8 cellular contexts compared by ENCODE assay signal in the genomic region with DNA sequence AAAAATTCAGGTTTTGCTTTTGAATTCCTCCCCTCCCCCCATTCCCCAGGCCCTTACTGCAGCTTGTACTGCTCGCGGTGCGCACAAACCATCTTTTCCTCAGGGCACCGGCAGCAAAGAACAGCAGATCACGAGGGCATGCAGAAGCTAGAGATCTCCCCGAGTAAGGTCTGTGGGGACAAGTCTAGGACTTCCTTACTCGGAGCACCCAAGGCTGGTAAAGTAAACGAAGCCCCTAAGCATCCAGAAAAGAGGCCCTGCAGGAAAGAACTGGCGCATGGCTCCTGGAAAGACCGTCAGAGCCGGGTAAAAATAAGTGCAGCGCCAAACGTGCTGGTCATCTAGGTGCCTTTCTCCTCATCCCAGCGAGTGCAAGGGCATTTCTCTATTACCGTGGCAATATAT. TPM values are rescaled to one million over a fixed set of nuclear protein-coding genes. Genes with fewer than 3 reads are reported as not detected.
DNase-seq lines count a peak whose midpoint lies in the region; ATAC-seq and TF ChIP-seq lines count a peak whose summit lies in the region.

No MANE protein-coding gene starts in this region.

- BruUV-seq in Panc1 (replicated peaks; lab: Mats Ljungman, UMichigan): no TSS peak

- H3K4me1 ChIP-seq in Panc1 (ENCODE audit: control insufficient read depth, insufficient read depth, low read length) (peaks cover 4% of the 10 kb centered on the region; the same call in 1 of the 2 replicates), aorta (ENCODE audit: control insufficient read depth in 1 of 2, insufficient read depth in 2 of 2, low read length in 2 of 2) (no peaks in the 10 kb centered on the region)

- peak overlapping the region; percentile 97 for H3K4me3 Mint-ChIP-seq in activated naive CD8-positive, alpha-beta T cell treated with anti-CD3 and anti-CD28 coated beads for 36 hours
- peak overlapping the region; percentile 99 for H3K4me3 Mint-ChIP-seq in osteocyte (ENCODE audit: unreplicated experiment)

- 0% methylated on average over 15 of the region's 15 CpGs for WGBS in aorta, 2 donors

- H3K9me3 ChIP-seq in Panc1 (ENCODE audit: control insufficient read depth, insufficient read depth, low read depth, low read length) (no peaks in the 10 kb centered on the region), aorta (ENCODE audit: control insufficient read depth, low read length) (no peaks in the 10 kb centered on the region)

- intact Hi-C loops in Panc1 (cut with micrococcal nuclease; ENCODE audit: unreplicated experiment): no loop called here
- intact Hi-C loops in Right ventricle myocardium superior (cut with DNase I): no loop called here
- intact Hi-C loops in aorta (cut with DNase I): loop anchor here (5.0 to 10.0 kb wide), 2 partner anchors 152 to 155 kb away; a partner anchor contains a TSS

- peak; percentile 27 for ATAC-seq in GM18868 (IDR thresholded peaks at IDR 0.05; ENCODE audit: unreplicated experiment)
- ATAC-seq in HG03108 (IDR thresholded peaks at IDR 0.05; ENCODE audit: unreplicated experiment): peak; percentile 35
- peak; percentile 57 for ATAC-seq in Panc1
- peak; percentile 68 for ATAC-seq in Right ventricle myocardium superior (ENCODE audit: poor library complexity)
- ATAC-seq in aorta (ENCODE audit: low FRiP score): peak; percentile 69

- H3K36me3 ChIP-seq in Panc1 (ENCODE audit: control insufficient read depth, insufficient read depth, low read length) (peaks cover 32% of the 10 kb centered on the region), aorta (ENCODE audit: control insufficient read depth in 1 of 2, insufficient read depth in 2 of 2, low read length in 1 of 2) (no peaks in the 10 kb centered on the region)

- CTCF ChIA-PET in Panc1 (lab: Charles Lee): no interaction called here

- no peaks in the 10 kb centered on the region for H3K9me3 Mint-ChIP-seq in activated naive CD8-positive, alpha-beta T cell treated with anti-CD3 and anti-CD28 coated beads for 36 hours
- no peaks in the 10 kb centered on the region for H3K9me3 Mint-ChIP-seq in osteocyte (ENCODE audit: unreplicated experiment)

- POLR2A ChIA-PET in Panc1 (lab: Charles Lee): interaction anchor here (1.0 kb wide), 1 partner anchor 9 kb away, joined by 8 read pairs; no protein-coding TSS in a partner anchor

- H3K27me3 Mint-ChIP-seq in activated naive CD8-positive, alpha-beta T cell treated with anti-CD3 and anti-CD28 coated beads for 36 hours: no peaks in the 10 kb centered on the region
- peaks cover 11% of the 10 kb centered on the region for H3K27me3 Mint-ChIP-seq in osteocyte (ENCODE audit: unreplicated experiment)

- H3K4me1 Mint-ChIP-seq in activated naive CD8-positive, alpha-beta T cell treated with anti-CD3 and anti-CD28 coated beads for 36 hours: peaks cover 45% of the 10 kb centered on the region
- peaks cover 29% of the 10 kb centered on the region for H3K4me1 Mint-ChIP-seq in osteocyte (ENCODE audit: unreplicated experiment)

- in situ Hi-C loops in Panc1 (cut with HindIII; ENCODE audit: low pct_unique_long_range_greater_than_20kb, low sequenced_read_pairs): no loop called here

- H3K27ac ChIP-seq in Panc1 (ENCODE audit: low read length) (peak overlapping the region; percentile 90), aorta (ENCODE audit: low read depth in 1 of 2, low read length in 2 of 2) (peak overlapping the region in 1 of 2 donors; percentile 84)

- H3K27me3 ChIP-seq in Panc1 (ENCODE audit: control insufficient read depth, insufficient read depth, low read length) (no peaks in the 10 kb centered on the region), aorta (ENCODE audit: control insufficient read depth in 1 of 2, insufficient read depth in 2 of 2, low read length in 1 of 2) (no peaks in the 10 kb centered on the region)

- DNase-seq in AG10803 (ENCODE audit: low read depth) (peak; percentile 38), Panc1 (ENCODE audit: low read depth, low spot score) (peak; percentile 4), Right ventricle myocardium superior (no peak), osteocyte (ENCODE audit: extremely low spot score, unreplicated experiment) (no peak), aorta (no peak)
- peak; percentile 35 for DNase-seq in activated naive CD8-positive, alpha-beta T cell treated with anti-CD3 and anti-CD28 coated beads for 36 hours

- peak overlapping the region; percentile 99 for H3K27ac Mint-ChIP-seq in activated naive CD8-positive, alpha-beta T cell treated with anti-CD3 and anti-CD28 coated beads for 36 hours
- H3K27ac Mint-ChIP-seq in osteocyte (ENCODE audit: unreplicated experiment): peak overlapping the region; percentile 99

- TF ChIP-seq CTCF in AG10803 (conservative IDR thresholded peaks at IDR 0.05; ENCODE audit: low read length) (no peak), Panc1 (IDR thresholded peaks at IDR 0.05) (no peak), osteocyte (IDR thresholded peaks at IDR 0.05) (no peak)

- H3K4me3 ChIP-seq in AG10803 (ENCODE audit: low read length) (peak overlapping the region; percentile 93), Panc1 (ENCODE audit: low read depth in 2 of 2, low read length in 2 of 2) (peak overlapping the region; percentile 84 to 91), aorta (ENCODE audit: low read length in 2 of 2) (peak overlapping the region; percentile 54 to 78)

- H3K36me3 Mint-ChIP-seq in activated naive CD8-positive, alpha-beta T cell treated with anti-CD3 and anti-CD28 coated beads for 36 hours: peaks cover 50% of the 10 kb centered on the region
- peaks cover 19% of the 10 kb centered on the region for H3K36me3 Mint-ChIP-seq in osteocyte (ENCODE audit: unreplicated experiment)

RNA-seq across cellular contexts. Expression of a gene that starts 0.7 kb away (rescaled TPM):
- total RNA-seq in Panc1 (2021; ENCODE audit: unreplicated experiment) (552 TPM), Right ventricle myocardium superior (2,064 TPM), osteocyte (627 and 636 TPM in 2 replicates), aorta (100 to 1,000 TPM; 251 to 260 TPM)
- 307 TPM for polyA plus RNA-seq in Panc1 (2012; ENCODE audit: insufficient read length)
- 1,000 to 10,000 TPM; 1,947 to 1,996 TPM for total RNA-seq in activated naive CD8-positive, alpha-beta T cell treated with anti-CD3 and anti-CD28 coated beads for 36 hours
- 100 to 1,000 TPM; 218 to 361 TPM for polyA plus RNA-seq in aorta

RNA-seq across cellular contexts. Expression of a gene that starts 52.3 kb away (rescaled TPM):
- not detected for total RNA-seq in Panc1 (2021; ENCODE audit: unreplicated experiment)
- not detected for polyA plus RNA-seq in Panc1 (2012; ENCODE audit: insufficient read length)
- not detected for total RNA-seq in activated naive CD8-positive, alpha-beta T cell treated with anti-CD3 and anti-CD28 coated beads for 36 hours
- not detected for total RNA-seq in Right ventricle myocardium superior
- total RNA-seq in osteocyte: 0.10 TPM in 1 of 2 replicates, not detected in the other
- under 1 TPM in 1 of 2 donors, not detected in 1; 0.15 TPM for total RNA-seq in aorta
- polyA plus RNA-seq in aorta: not detected

Comparison
In these comparisons a context has a peak if more than half of its experiments do, and no peak if none do; other contexts are left out.
1. DNase-seq: peak in AG10803 (single experiment), Panc1 (single experiment) and activated naive CD8-positive, alpha-beta T cell treated with anti-CD3 and anti-CD28 coated beads for 36 hours (single experiment); none in Right ventricle myocardium superior (single experiment), osteocyte (single experiment) and aorta (0 of 2).
2. intact Hi-C loops: an anchor here in aorta (5.0 to 10.0 kb wide); none called in Panc1 and Right ventricle myocardium superior.
3. Peak in every context shown above with its lines, with median percentiles within 50 percentile points of each other: H3K4me3 ChIP-seq and ATAC-seq.